17 cellular contexts compared by ENCODE assay signal in genomic region chr4:145546556-145546955, GRCh38.
A peak's percentile ranks its signal among the peaks of the same experiment; 100 is the strongest.
DNase-seq lines count a peak whose midpoint lies in the region; ATAC-seq, FAIRE-seq and TF ChIP-seq lines count a peak whose summit lies in the region.
"Had no signal": no experiment of that assay in that cellular context is flagged by ENCODE, and none has a peak within 500 bp of the region (broad histone marks: within the 10 kb centered on the region; RNA-seq: fewer than 3 reads in every experiment).

No MANE protein-coding gene starts in this region.

- peaks cover 18% of the 10 kb centered on the region for H3K27me3 Mint-ChIP-seq in activated naive CD8-positive, alpha-beta T cell treated with anti-CD3 and anti-CD28 coated beads for 36 hours
- H3K27me3 Mint-ChIP-seq: activated CD4-positive, alpha-beta T cell treated with anti-CD3 and anti-CD28 coated beads, Interleukin-2, amount 10 ng/mL, durations not matched to agents 7 days and 5 days had no signal

- H3K4me1 Mint-ChIP-seq in activated naive CD8-positive, alpha-beta T cell treated with anti-CD3 and anti-CD28 coated beads for 36 hours, result peaks cover 6% of the 10 kb centered on the region

- H3K4me1 ChIP-seq in HUES48 (ENCODE audit: control insufficient read depth, insufficient read depth, low read length) (peaks cover 25% of the 10 kb centered on the region; the same call in 1 of the 2 replicates), keratinocyte (ENCODE audit: control insufficient read depth, extremely low read depth, insufficient read depth, low read length) (peaks cover 25% of the 10 kb centered on the region), transverse colon (peaks cover 11 to 24% (median 21%) of the 10 kb centered on the region in 4 donors)

- peak overlapping the region; percentile 78 for H2AFZ ChIP-seq in keratinocyte (ENCODE audit: control insufficient read depth, low read length)

- H3K9me3 ChIP-seq in HUES48 (ENCODE audit: control insufficient read depth, insufficient read depth, low read length) (no peaks in the 10 kb centered on the region), keratinocyte (ENCODE audit: control insufficient read depth, low read depth, low read length) (no peaks in the 10 kb centered on the region), transverse colon (no peaks in the 10 kb centered on the region)

- no peaks in the 10 kb centered on the region for H4K20me1 ChIP-seq in keratinocyte (ENCODE audit: control insufficient read depth, extremely low read depth, insufficient read depth, low read length)

- H3K4me3 ChIP-seq in HUES48 (ENCODE audit: low read depth, low read length) (no peak overlapping the region), astrocyte of the spinal cord (ENCODE audit: low read depth, low read length) (no peak overlapping the region), keratinocyte (ENCODE audit: control insufficient read depth in 2 of 3, extremely low read depth in 1 of 3, insufficient read depth in 2 of 3, low read depth in 1 of 3, low read length in 3 of 3) (peak overlapping the region in 2 of 3 experiments; percentile 50 to 51), transverse colon (no peak overlapping the region)

- in situ Hi-C loops in astrocyte of the spinal cord (cut with HindIII; ENCODE audit: low sequenced_read_pairs), result no loop called here
- in situ Hi-C loops in transverse colon (cut with MboI; ENCODE audit: low pct_ligation_motif_present in 1 of 4, low pct_unique_long_range_greater_than_20kb in 1 of 4, low sequenced_read_pairs in 3 of 4), result no loop called here

- no peak overlapping the region for H3K9ac ChIP-seq in HUES48 (ENCODE audit: low read depth, low read length)
- H3K9ac ChIP-seq in keratinocyte (ENCODE audit: control insufficient read depth, extremely low read depth, insufficient read depth, low read length), result peak overlapping the region; percentile 64

- H3K9me3 Mint-ChIP-seq in activated naive CD8-positive, alpha-beta T cell treated with anti-CD3 and anti-CD28 coated beads for 36 hours, result no peaks in the 10 kb centered on the region
- H3K9me3 Mint-ChIP-seq: activated CD4-positive, alpha-beta T cell treated with anti-CD3 and anti-CD28 coated beads, Interleukin-2, amount 10 ng/mL, durations not matched to agents 7 days and 5 days; activated T-cell treated with anti-CD3 and anti-CD28 coated beads, Interleukin-2, amount 50 U/mL, for 24 hours; CD8-positive, alpha-beta T cell had no signal

- no peaks in the 10 kb centered on the region for H3K9me1 ChIP-seq in keratinocyte (ENCODE audit: control insufficient read depth, extremely low read depth, insufficient read depth, low read length)

- H3K36me3 ChIP-seq in HUES48 (ENCODE audit: control insufficient read depth, insufficient read depth, low read length) (peaks cover 32% of the 10 kb centered on the region), keratinocyte (ENCODE audit: control insufficient read depth in 2 of 2, extremely low read depth in 1 of 2, insufficient read depth in 2 of 2, low read length in 2 of 2) (peaks cover 1 to 12% of the 10 kb centered on the region in 2 experiments), transverse colon (no peaks in the 10 kb centered on the region)

- no peak overlapping the region for H3K27ac Mint-ChIP-seq in activated naive CD8-positive, alpha-beta T cell treated with anti-CD3 and anti-CD28 coated beads for 36 hours
- H3K27ac Mint-ChIP-seq: activated CD4-positive, alpha-beta T cell treated with anti-CD3 and anti-CD28 coated beads, Interleukin-2, amount 10 ng/mL, durations not matched to agents 7 days and 5 days; activated T-cell treated with anti-CD3 and anti-CD28 coated beads, Interleukin-2, amount 50 U/mL, for 24 hours; CD8-positive, alpha-beta T cell had no signal

- H3K4me3 Mint-ChIP-seq in activated naive CD8-positive, alpha-beta T cell treated with anti-CD3 and anti-CD28 coated beads for 36 hours, result no peak overlapping the region
- H3K4me3 Mint-ChIP-seq: activated CD4-positive, alpha-beta T cell treated with anti-CD3 and anti-CD28 coated beads, Interleukin-2, amount 10 ng/mL, durations not matched to agents 7 days and 5 days; activated T-cell treated with anti-CD3 and anti-CD28 coated beads, Interleukin-2, amount 50 U/mL, for 24 hours; CD8-positive, alpha-beta T cell had no signal

- peaks cover 4% of the 10 kb centered on the region for H3K79me2 ChIP-seq in keratinocyte (ENCODE audit: control insufficient read depth, insufficient read depth, low read length)

- peak; percentile 84 for FAIRE-seq in keratinocyte (lab: Jason Lieb, UNC)
- FAIRE-seq: urothelium cell line had no signal

- H3K36me3 Mint-ChIP-seq in activated naive CD8-positive, alpha-beta T cell treated with anti-CD3 and anti-CD28 coated beads for 36 hours, result no peaks in the 10 kb centered on the region
- H3K36me3 Mint-ChIP-seq: CD8-positive, alpha-beta T cell had no signal

- peak overlapping the region; percentile 93 for H3K4me2 ChIP-seq in keratinocyte (ENCODE audit: control insufficient read depth, extremely low read depth, insufficient read depth, low read depth, low read length)

- WGBS in transverse colon (ENCODE audit: low coverage in 1 of 2), 2 donors, result 66 to 74% methylated on average over 6 to 7 of the region's 7 CpGs

- intact Hi-C loops in transverse colon (cut with DNase I; ENCODE audit: low total_unique reads), result loop anchor here (5.0 kb wide), 1 partner anchor 64 kb away; the partner anchor contains the start of gene SMAD1

- TF ChIP-seq EP300 in transverse colon (IDR thresholded peaks at IDR 0.05; ENCODE audit: low read depth), result no peak

- no peak for ATAC-seq in left lobe of liver
- ATAC-seq: CD8-positive, alpha-beta T cell had no signal

- dilution Hi-C loops in keratinocyte (cut with MboI; ENCODE audit: extremely low pct_ligation_motif_present, low sequenced_read_pairs), result no loop called here

- peak; percentile 47 for DNase-seq in astrocyte of the spinal cord (ENCODE audit: low read depth, low spot score)
- no peak for DNase-seq in keratinocyte (ENCODE audit: low read depth, low spot score)
- DNase-seq in transverse colon, result no peak
- DNase-seq in NCI-H146 treated with DMSO at 0.1 percent for 48 hours (lab: John Stamatoyannopoulos, UW; ENCODE audit: unreplicated experiment), result no peak
- DNase-seq in left lobe of liver (ENCODE audit: low spot score), result no peak
- DNase-seq in activated naive CD8-positive, alpha-beta T cell treated with anti-CD3 and anti-CD28 coated beads for 36 hours, result no peak
- DNase-seq: activated CD4-positive, alpha-beta T cell treated with anti-CD3 and anti-CD28 coated beads, Interleukin-2, amount 10 ng/mL, durations not matched to agents 7 days and 5 days; activated T-cell treated with anti-CD3 and anti-CD28 coated beads, Interleukin-2, amount 50 U/mL, for 24 hours; CD8-positive, alpha-beta T cell; dorsolateral prefrontal cortex; foreskin melanocyte; NCI-H187; NCI-H526 treated with DMSO at 0.1 percent for 48 hours; stimulated activated CD4-positive, alpha-beta T cell treated with anti-CD3 and anti-CD28 coated beads, Interleukin-2, amount 100 ng/mL, for 24 hours; T-helper 9 cell had no signal

- TF ChIP-seq POLR2A in transverse colon (IDR thresholded peaks at IDR 0.05), result no peak

- H3K27ac ChIP-seq in HUES48 (ENCODE audit: low read depth, low read length), result peak overlapping the region; percentile 69
- H3K27ac ChIP-seq in keratinocyte (ENCODE audit: control insufficient read depth, insufficient read depth, low read length), result peak overlapping the region; percentile 97
- peak overlapping the region; percentile 55 to 64 (median 60) for H3K27ac ChIP-seq in transverse colon
- H3K27ac ChIP-seq: dorsolateral prefrontal cortex had no signal

- TF ChIP-seq CTCF in astrocyte of the spinal cord (IDR thresholded peaks at IDR 0.05; ENCODE audit: low read depth, low read length), result no peak
- no peak for TF ChIP-seq CTCF in keratinocyte (optimal IDR thresholded peaks at IDR 0.05 in 1 of 3, IDR thresholded peaks at IDR 0.05 in 1 of 3, conservative IDR thresholded peaks at IDR 0.05 in 1 of 3; ENCODE audit: extremely low read depth in 1 of 3, insufficient read depth in 2 of 3, low read length in 3 of 3)
- TF ChIP-seq CTCF in transverse colon (IDR thresholded peaks at IDR 0.05), result no peak

- H3K27me3 ChIP-seq in HUES48 (ENCODE audit: control insufficient read depth, insufficient read depth, low read length), result no peaks in the 10 kb centered on the region
- H3K27me3 ChIP-seq in keratinocyte (ENCODE audit: control insufficient read depth, extremely low read depth, insufficient read depth, low read length), result no peaks in the 10 kb centered on the region
- H3K27me3 ChIP-seq in transverse colon, result no peaks in the 10 kb centered on the region
- H3K27me3 ChIP-seq: dorsolateral prefrontal cortex had no signal

Comparison
In these comparisons a context has a peak if more than half of its experiments do, and no peak if none do; other contexts are left out.
1. H3K4me3 ChIP-seq: peak in keratinocyte (2 of 3); none in HUES48 (single experiment), astrocyte of the spinal cord (single experiment) and transverse colon (0 of 4).
2. Peak in every context shown above with its lines, with median percentiles within 50 percentile points of each other: H3K27ac ChIP-seq.